Comparison of ENCODE assay signal across 8 cellular contexts in genomic region chr18:54209471-54210180, GRCh38. TPM values are rescaled to one million over a fixed set of nuclear protein-coding genes. Genes with fewer than 3 reads are reported as not detected.
A peak's percentile ranks its signal among the peaks of the same experiment; 100 is the strongest.
DNase-seq lines count a peak whose midpoint lies in the region; ATAC-seq and TF ChIP-seq lines count a peak whose summit lies in the region.

No MANE protein-coding gene starts in this region.

- peak; percentile 81 for ATAC-seq in HG02884 (IDR thresholded peaks at IDR 0.05; ENCODE audit: unreplicated experiment)
- ATAC-seq in activated B cell treated with CpG ODN at 0.5 μM for 24 hours (ENCODE audit: low read depth) = peak; percentile 71
- ATAC-seq in stimulated activated naive B cell treated with anti-CD40 and anti-IgM and Interleukin-4, amounts not matched to agents 10 μg/mL and 1 μg/mL and 100 μg/mL, for 72 hours (replicated peaks) = peak; percentile 89 to 91
- ATAC-seq in Right ventricle myocardium superior (ENCODE audit: poor library complexity) = no peak

- peak overlapping the region; percentile 88 for H3K27ac Mint-ChIP-seq in activated naive CD4-positive, alpha-beta T cell treated with anti-CD3 and anti-CD28 coated beads for 36 hours
- peak overlapping the region; percentile 78 for H3K27ac Mint-ChIP-seq in activated B cell treated with CpG ODN at 0.5 μM for 24 hours
- peak overlapping the region; percentile 96 for H3K27ac Mint-ChIP-seq in stimulated activated naive B cell treated with anti-CD40 and anti-IgM and Interleukin-4, amounts not matched to agents 10 μg/mL and 1 μg/mL and 100 μg/mL, for 72 hours

- TF ChIP-seq CTCF in activated B cell treated with CpG ODN at 0.5 μM for 24 hours (IDR thresholded peaks at IDR 0.05) (no peak), suprapubic skin (IDR thresholded peaks at IDR 0.05) (no peak), adrenal gland (IDR thresholded peaks at IDR 0.05) (no peak)

- CTCF ChIA-PET in activated naive CD4-positive, alpha-beta T cell treated with anti-CD3 and anti-CD28 coated beads for 36 hours (lab: Charles Lee) = interaction anchor here (0.6 to 1.6 kb wide), 5 partner anchors 9 to 75 kb away, joined by 3 to 7 read pairs (median 4); no protein-coding TSS in a partner anchor
- CTCF ChIA-PET in activated B cell treated with CpG ODN at 0.5 μM for 24 hours (lab: Charles Lee) = interaction anchor here (1.0 kb wide), 1 partner anchor 14 kb away, joined by 7 read pairs; no protein-coding TSS in a partner anchor

- intact Hi-C loops in activated naive CD4-positive, alpha-beta T cell treated with anti-CD3 and anti-CD28 coated beads for 36 hours (cut with micrococcal nuclease) = loop anchor here (1.0 kb wide), 6 partner anchors 14 to 76 kb away; no protein-coding TSS in a partner anchor
- intact Hi-C loops in activated B cell treated with CpG ODN at 0.5 μM for 24 hours (cut with micrococcal nuclease) = loop anchor here (1.0 kb wide), 2 partner anchors 11 to 42 kb away; no protein-coding TSS in a partner anchor
- intact Hi-C loops in Right ventricle myocardium superior (cut with DNase I) = no loop called here
- intact Hi-C loops in adrenal gland (cut with DNase I) = no loop called here

- H3K27me3 ChIP-seq in suprapubic skin = no peaks in the 10 kb centered on the region
- H3K27me3 ChIP-seq in adrenal gland = no peaks in the 10 kb centered on the region

- H3K4me1 Mint-ChIP-seq in activated naive CD4-positive, alpha-beta T cell treated with anti-CD3 and anti-CD28 coated beads for 36 hours (ENCODE audit: low read depth) = peaks cover 54% of the 10 kb centered on the region
- H3K4me1 Mint-ChIP-seq in activated B cell treated with CpG ODN at 0.5 μM for 24 hours = peaks cover 71% of the 10 kb centered on the region
- H3K4me1 Mint-ChIP-seq in stimulated activated naive B cell treated with anti-CD40 and anti-IgM and Interleukin-4, amounts not matched to agents 10 μg/mL and 1 μg/mL and 100 μg/mL, for 72 hours = peaks cover 35 to 85% of the 10 kb centered on the region in 2 donors

- TF ChIP-seq EP300 in suprapubic skin (IDR thresholded peaks at IDR 0.05) = no peak

- WGBS in suprapubic skin = 81% methylated on average over 1 of the region's 1 CpG
- 87 to 94% (median 91%) methylated on average over 1 of the region's 1 CpG for WGBS in adrenal gland, 4 donors

- H3K36me3 Mint-ChIP-seq in activated naive CD4-positive, alpha-beta T cell treated with anti-CD3 and anti-CD28 coated beads for 36 hours (ENCODE audit: low read depth) = peaks cover 6% of the 10 kb centered on the region
- H3K36me3 Mint-ChIP-seq in activated B cell treated with CpG ODN at 0.5 μM for 24 hours (ENCODE audit: low read depth) = peaks cover 9% of the 10 kb centered on the region
- peaks cover 8 to 20% of the 10 kb centered on the region in 2 donors for H3K36me3 Mint-ChIP-seq in stimulated activated naive B cell treated with anti-CD40 and anti-IgM and Interleukin-4, amounts not matched to agents 10 μg/mL and 1 μg/mL and 100 μg/mL, for 72 hours

- TF ChIP-seq POLR2A in suprapubic skin (IDR thresholded peaks at IDR 0.05) (no peak), adrenal gland (IDR thresholded peaks at IDR 0.05) (no peak)

- H3K36me3 ChIP-seq in suprapubic skin = no peaks in the 10 kb centered on the region
- H3K36me3 ChIP-seq in adrenal gland (replicated peaks in 1 of 2) = peaks cover 0 to 4% of the 10 kb centered on the region in 2 donors

- H3K27ac ChIP-seq in suprapubic skin (no peak overlapping the region), adrenal gland (peak overlapping the region in 1 of 5 donors; percentile 6)

- H3K4me3 Mint-ChIP-seq in activated naive CD4-positive, alpha-beta T cell treated with anti-CD3 and anti-CD28 coated beads for 36 hours = peak overlapping the region; percentile 50
- H3K4me3 Mint-ChIP-seq in activated B cell treated with CpG ODN at 0.5 μM for 24 hours = peak overlapping the region; percentile 58
- peak overlapping the region; percentile 15 to 40 for H3K4me3 Mint-ChIP-seq in stimulated activated naive B cell treated with anti-CD40 and anti-IgM and Interleukin-4, amounts not matched to agents 10 μg/mL and 1 μg/mL and 100 μg/mL, for 72 hours

- no peaks in the 10 kb centered on the region for H3K9me3 Mint-ChIP-seq in activated naive CD4-positive, alpha-beta T cell treated with anti-CD3 and anti-CD28 coated beads for 36 hours
- no peaks in the 10 kb centered on the region for H3K9me3 Mint-ChIP-seq in activated B cell treated with CpG ODN at 0.5 μM for 24 hours
- peaks cover 3 to 4% of the 10 kb centered on the region in 2 donors for H3K9me3 Mint-ChIP-seq in stimulated activated naive B cell treated with anti-CD40 and anti-IgM and Interleukin-4, amounts not matched to agents 10 μg/mL and 1 μg/mL and 100 μg/mL, for 72 hours

- no peak for DNase-seq in activated naive CD4-positive, alpha-beta T cell treated with anti-CD3 and anti-CD28 coated beads for 36 hours
- no peak for DNase-seq in activated naive CD4-positive, alpha-beta T cell treated with Interleukin-2 at 50 U/mL for 16 hours
- DNase-seq in activated B cell treated with CpG ODN at 0.5 μM for 24 hours (no peak), suprapubic skin (ENCODE audit: low spot score in 2 of 2) (no peak), Right ventricle myocardium superior (no peak), adrenal gland (no peak)
- no peak for DNase-seq in stimulated activated naive B cell treated with anti-CD40 and anti-IgM and Interleukin-4, amounts not matched to agents 10 μg/mL and 1 μg/mL and 100 μg/mL, for 72 hours

- H3K4me1 ChIP-seq in suprapubic skin (peaks cover 32% of the 10 kb centered on the region), adrenal gland (replicated peaks in 1 of 2) (peaks cover 12 to 39% of the 10 kb centered on the region in 2 donors)

- no peaks in the 10 kb centered on the region for H3K9me3 ChIP-seq in suprapubic skin
- no peaks in the 10 kb centered on the region for H3K9me3 ChIP-seq in adrenal gland (replicated peaks in 1 of 3)

- no peaks in the 10 kb centered on the region for H3K27me3 Mint-ChIP-seq in activated naive CD4-positive, alpha-beta T cell treated with anti-CD3 and anti-CD28 coated beads for 36 hours (ENCODE audit: low read depth)
- H3K27me3 Mint-ChIP-seq in activated B cell treated with CpG ODN at 0.5 μM for 24 hours = no peaks in the 10 kb centered on the region
- no peaks in the 10 kb centered on the region for H3K27me3 Mint-ChIP-seq in stimulated activated naive B cell treated with anti-CD40 and anti-IgM and Interleukin-4, amounts not matched to agents 10 μg/mL and 1 μg/mL and 100 μg/mL, for 72 hours

- H3K4me3 ChIP-seq in suprapubic skin = no peak overlapping the region
- no peak overlapping the region for H3K4me3 ChIP-seq in adrenal gland

- POLR2A ChIA-PET in activated B cell treated with CpG ODN at 0.5 μM for 24 hours (lab: Charles Lee) = interaction anchor here (0.5 to 1.9 kb wide), 3 partner anchors 42 to 60 kb away, joined by 3 to 7 read pairs (median 4); partner anchors contain the start of gene POLI

RNA-seq across cellular contexts. Expression of gene MBD2, which starts 14.8 kb away (rescaled TPM):
- total RNA-seq in activated naive CD4-positive, alpha-beta T cell treated with anti-CD3 and anti-CD28 coated beads for 36 hours = 100 to 1,000 TPM; 102 to 103 TPM
- total RNA-seq in activated B cell treated with CpG ODN at 0.5 μM for 24 hours (146 and 150 TPM in 2 replicates), suprapubic skin (10 to 100 TPM; 40.8 to 55.8 (median 45.0) TPM), Right ventricle myocardium superior (43.6 TPM), adrenal gland (10 to 100 TPM; 13.5 to 70.8 (median 39.7) TPM)
- 10 to 100 TPM; 27.6 to 51.3 (median 32.4) TPM for polyA plus RNA-seq in adrenal gland

RNA-seq across cellular contexts. Expression of gene POLI, which starts 59.7 kb away (rescaled TPM):
- 10 to 100 TPM; 16.0 to 17.4 TPM for total RNA-seq in activated naive CD4-positive, alpha-beta T cell treated with anti-CD3 and anti-CD28 coated beads for 36 hours
- 24.8 and 27.1 TPM in 2 replicates for total RNA-seq in activated B cell treated with CpG ODN at 0.5 μM for 24 hours
- 10 to 100 TPM in 3 of 4 donors, 1 to 10 TPM in 1; 6.4 to 40.4 (median 18.6) TPM for total RNA-seq in suprapubic skin
- 20.9 TPM for total RNA-seq in Right ventricle myocardium superior
- total RNA-seq in adrenal gland = 10 to 100 TPM; 14.0 to 70.8 (median 36.5) TPM
- polyA plus RNA-seq in adrenal gland = 10 to 100 TPM; 18.9 to 52.2 (median 32.8) TPM

Comparison
In these comparisons a context has a peak if more than half of its experiments do, and no peak if none do; other contexts are left out.
1. intact Hi-C loops: an anchor here in activated naive CD4-positive, alpha-beta T cell treated with anti-CD3 and anti-CD28 coated beads for 36 hours (1.0 kb wide) and activated B cell treated with CpG ODN at 0.5 μM for 24 hours (1.0 kb wide); none called in Right ventricle myocardium superior and adrenal gland.